Comparison of ENCODE assay signal across 8 cellular contexts in the genomic region with DNA sequence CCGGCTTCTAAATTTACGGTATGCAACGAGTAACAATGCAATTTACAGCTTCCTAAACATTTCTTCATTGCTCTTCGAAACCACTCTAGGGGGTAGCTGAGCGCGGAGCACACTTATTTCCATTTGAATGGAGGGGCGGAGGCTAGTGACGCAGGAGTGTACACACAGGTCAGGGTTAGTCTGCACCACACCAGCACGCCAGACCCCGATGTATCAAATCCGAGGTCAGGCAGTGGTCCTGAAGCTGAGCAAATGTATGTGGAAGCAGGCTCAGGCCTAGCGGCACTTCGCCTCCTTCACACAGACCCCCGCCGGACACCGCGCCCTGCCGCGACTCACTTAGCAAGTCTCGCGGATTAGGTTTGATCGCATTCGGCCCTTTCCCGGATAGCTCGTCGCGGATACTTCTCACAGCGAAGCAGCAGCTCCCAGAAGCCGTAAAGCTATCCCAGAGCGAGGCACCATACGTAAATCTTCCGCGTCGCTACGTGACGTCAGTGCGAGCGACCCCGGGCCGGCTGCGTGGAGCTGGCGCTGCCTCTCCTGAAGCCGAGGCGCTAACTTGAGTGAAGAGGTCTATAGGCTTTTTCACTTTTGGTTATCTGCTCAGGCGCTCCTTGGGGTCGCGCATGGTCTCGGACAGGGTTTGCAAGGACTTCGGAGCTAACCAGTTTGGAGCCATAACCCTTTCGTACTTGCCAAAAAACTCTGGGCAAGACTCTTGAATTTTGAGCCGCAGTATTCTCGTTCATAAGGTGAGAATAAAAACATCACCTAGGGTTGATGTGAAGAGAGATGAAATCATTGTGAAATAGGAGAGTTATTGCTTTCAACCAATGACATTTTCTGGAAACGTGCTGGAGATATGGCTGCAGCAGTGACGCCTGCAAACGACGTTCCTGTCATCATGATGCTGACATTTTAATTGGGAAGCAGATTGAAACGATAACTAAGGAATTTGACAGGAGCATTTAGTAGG. TPM values are rescaled to one million over a fixed set of nuclear protein-coding genes. Genes with fewer than 3 reads are reported as not detected.
DNase-seq lines count a peak whose midpoint lies in the region; ATAC-seq, FAIRE-seq and TF ChIP-seq lines count a peak whose summit lies in the region.

A gene with protein sequence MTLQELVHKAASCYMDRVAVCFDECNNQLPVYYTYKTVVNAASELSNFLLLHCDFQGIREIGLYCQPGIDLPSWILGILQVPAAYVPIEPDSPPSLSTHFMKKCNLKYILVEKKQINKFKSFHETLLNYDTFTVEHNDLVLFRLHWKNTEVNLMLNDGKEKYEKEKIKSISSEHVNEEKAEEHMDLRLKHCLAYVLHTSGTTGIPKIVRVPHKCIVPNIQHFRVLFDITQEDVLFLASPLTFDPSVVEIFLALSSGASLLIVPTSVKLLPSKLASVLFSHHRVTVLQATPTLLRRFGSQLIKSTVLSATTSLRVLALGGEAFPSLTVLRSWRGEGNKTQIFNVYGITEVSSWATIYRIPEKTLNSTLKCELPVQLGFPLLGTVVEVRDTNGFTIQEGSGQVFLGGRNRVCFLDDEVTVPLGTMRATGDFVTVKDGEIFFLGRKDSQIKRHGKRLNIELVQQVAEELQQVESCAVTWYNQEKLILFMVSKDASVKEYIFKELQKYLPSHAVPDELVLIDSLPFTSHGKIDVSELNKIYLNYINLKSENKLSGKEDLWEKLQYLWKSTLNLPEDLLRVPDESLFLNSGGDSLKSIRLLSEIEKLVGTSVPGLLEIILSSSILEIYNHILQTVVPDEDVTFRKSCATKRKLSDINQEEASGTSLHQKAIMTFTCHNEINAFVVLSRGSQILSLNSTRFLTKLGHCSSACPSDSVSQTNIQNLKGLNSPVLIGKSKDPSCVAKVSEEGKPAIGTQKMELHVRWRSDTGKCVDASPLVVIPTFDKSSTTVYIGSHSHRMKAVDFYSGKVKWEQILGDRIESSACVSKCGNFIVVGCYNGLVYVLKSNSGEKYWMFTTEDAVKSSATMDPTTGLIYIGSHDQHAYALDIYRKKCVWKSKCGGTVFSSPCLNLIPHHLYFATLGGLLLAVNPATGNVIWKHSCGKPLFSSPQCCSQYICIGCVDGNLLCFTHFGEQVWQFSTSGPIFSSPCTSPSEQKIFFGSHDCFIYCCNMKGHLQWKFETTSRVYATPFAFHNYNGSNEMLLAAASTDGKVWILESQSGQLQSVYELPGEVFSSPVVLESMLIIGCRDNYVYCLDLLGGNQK (minus strand): TSS at position 469 of the 979 bp plus-strand sequence. CDS start 3,192 bp downstream, outside the sequence.

- peaks cover 5% of the 10 kb centered on the region; the same call in 1 of the 2 replicates for H3K79me2 ChIP-seq in SU-DHL-6 (ENCODE audit: insufficient read depth, low read length)

- H3K9me3 ChIP-seq in SU-DHL-6 (ENCODE audit: insufficient read depth, low read length): no peaks in the 10 kb centered on the region
- H3K9me3 ChIP-seq in pancreas: no peaks in the 10 kb centered on the region
- H3K9me3 ChIP-seq in tibial nerve: no peaks in the 10 kb centered on the region

- peak; percentile 34 for FAIRE-seq in pancreas (lab: Jason Lieb, UNC)

- peak; percentile 84 for TF ChIP-seq POLR2A in GM10847 (IDR thresholded peaks at IDR 0.05; ENCODE audit: extremely low read depth, insufficient read length)
- TF ChIP-seq POLR2A in tibial nerve (IDR thresholded peaks at IDR 0.05): peak in 1 of 2 donors; percentile 69

- WGBS in pancreas, 2 donors: 0% methylated on average over 56 to 57 of the region's 57 CpGs
- 0% methylated on average over 48 to 57 of the region's 57 CpGs for WGBS in tibial nerve, 2 donors

- H3K27me3 ChIP-seq in SU-DHL-6 (ENCODE audit: low read length) (no peaks in the 10 kb centered on the region), pancreas (no peaks in the 10 kb centered on the region), tibial nerve (no peaks in the 10 kb centered on the region)

- H2AFZ ChIP-seq in SU-DHL-6 (ENCODE audit: low read depth, low read length, severe bottlenecking): peak within 1 kb of the TSS; percentile 88

- H3K4me2 ChIP-seq in SU-DHL-6 (ENCODE audit: low read depth, low read length, poor library complexity, severe bottlenecking): peak within 1 kb of the TSS; percentile 79

- H4K20me1 ChIP-seq in SU-DHL-6 (ENCODE audit: low read depth, low read length): no peaks in the 10 kb centered on the region

- no peak for TF ChIP-seq CTCF in SU-DHL-6 (IDR thresholded peaks at IDR 0.05; ENCODE audit: insufficient read depth, low read length, poor library complexity, severe bottlenecking)
- TF ChIP-seq CTCF in pancreas (IDR thresholded peaks at IDR 0.05): no peak
- TF ChIP-seq CTCF in tibial nerve (IDR thresholded peaks at IDR 0.05): peak in 1 of 5 experiments; percentile 32

- H3K36me3 ChIP-seq in SU-DHL-6 (ENCODE audit: low read length) (no peaks in the 10 kb centered on the region), pancreas (no peaks in the 10 kb centered on the region), tibial nerve (peaks cover 0 to 6% (median 0%) of the 10 kb centered on the region in 3 donors)

- ATAC-seq in HG02678 (IDR thresholded peaks at IDR 0.05; ENCODE audit: unreplicated experiment): peak; percentile 93
- peak; percentile 99 for ATAC-seq in Right ventricle myocardium superior (ENCODE audit: poor library complexity)
- peak; percentile 96 to 98 (median 98) for ATAC-seq in pancreas

- H3K4me1 ChIP-seq in pancreas (peaks cover 0 to 19% (median 5%) of the 10 kb centered on the region in 3 donors), tibial nerve (peaks cover 0 to 43% (median 11%) of the 10 kb centered on the region in 4 donors)

- H3K9ac ChIP-seq in SU-DHL-6 (ENCODE audit: low read length): peak within 1 kb of the TSS; percentile 67

- H3K27ac ChIP-seq in SU-DHL-6 (ENCODE audit: low read depth, low read length) (peak within 1 kb of the TSS; percentile 83), pancreas (peak within 1 kb of the TSS; percentile 95 to 98 (median 97)), tibial nerve (peak within 1 kb of the TSS; percentile 84 to 96 (median 92))

- DNase-seq in NCI-H128 (lab: John Stamatoyannopoulos, UW; ENCODE audit: unreplicated experiment): peak; percentile 78
- peak; percentile 88 for DNase-seq in activated naive CD8-positive, alpha-beta T cell treated with anti-CD3 and anti-CD28 coated beads, Interleukin-2, amount 50 U/mL, for 16 hours (ENCODE audit: low read depth, low spot score)
- peak; percentile 96 for DNase-seq in Right ventricle myocardium superior
- DNase-seq in pancreas: peak; percentile 88 to 95 (median 92)
- DNase-seq in tibial nerve (ENCODE audit: low spot score in 2 of 2): peak; percentile 78 to 92

- intact Hi-C loops in Right ventricle myocardium superior (cut with DNase I): no loop called here
- intact Hi-C loops in pancreas (cut with DNase I): no loop called here

- peak within 1 kb of the TSS; percentile 68 for H3K4me3 ChIP-seq in SU-DHL-6 (ENCODE audit: insufficient read depth, low read length, poor library complexity, severe bottlenecking)
- peak within 1 kb of the TSS; percentile 42 to 69 (median 62) for H3K4me3 ChIP-seq in pancreas
- peak within 1 kb of the TSS; percentile 54 to 84 (median 60) for H3K4me3 ChIP-seq in tibial nerve

- no peaks in the 10 kb centered on the region for H3K9me2 ChIP-seq in SU-DHL-6 (replicated peaks; ENCODE audit: insufficient read depth, low read length)

- TF ChIP-seq EP300 in tibial nerve (IDR thresholded peaks at IDR 0.05): peak; percentile 75 to 95

- H3F3A ChIP-seq in SU-DHL-6 (ENCODE audit: insufficient read depth): peaks cover 7% of the 10 kb centered on the region

RNA-seq across cellular contexts. Expression of the gene that starts here (rescaled TPM):
- total RNA-seq in Right ventricle myocardium superior (5.0 TPM), pancreas (1 to 10 TPM; 2.2 to 7.3 (median 4.7) TPM), tibial nerve (10 to 100 TPM in 3 of 4 donors, 1 to 10 TPM in 1; 8.4 to 15.3 (median 12.3) TPM)
- polyA plus RNA-seq in pancreas: 1 to 10 TPM; 1.9 to 5.2 TPM

Comparison
In these comparisons a context has a peak if more than half of its experiments do, and no peak if none do; other contexts are left out.
1. Peak in every context shown above with its lines: DNase-seq, ATAC-seq, H3K4me3 ChIP-seq and H3K27ac ChIP-seq.